ENCODE assay signal across 1 cellular context in the genomic region with DNA sequence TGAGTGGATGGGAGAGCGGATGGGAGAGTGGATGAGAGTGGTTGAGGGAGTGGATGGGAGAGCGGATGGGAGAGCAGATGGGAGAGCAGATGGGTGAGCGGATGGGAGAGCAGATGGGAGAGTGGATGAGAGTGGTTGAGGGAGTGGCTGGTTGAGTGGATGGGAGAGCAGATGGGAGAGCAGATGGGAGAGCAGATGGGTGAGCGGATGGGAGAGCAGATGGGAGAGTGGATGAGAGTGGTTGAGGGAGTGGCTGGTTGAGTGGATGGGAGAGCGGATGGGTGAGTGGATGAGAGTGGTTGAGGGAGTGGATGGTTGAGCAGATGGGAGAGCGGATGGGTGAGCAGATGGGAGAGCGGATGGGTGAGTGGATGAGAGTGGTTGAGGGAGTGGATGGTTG. TPM values are rescaled to one million over a fixed set of nuclear protein-coding genes. Genes with fewer than 3 reads are reported as not detected.
"Had no signal": no experiment of that assay in that cellular context is flagged by ENCODE, and none has a peak within 500 bp of the region (broad histone marks: within the 10 kb centered on the region; RNA-seq: fewer than 3 reads in every experiment).

No MANE protein-coding gene starts in this region.

RNA-seq across cellular contexts. Expression of a gene that starts 9.7 kb away (rescaled TPM):
- total RNA-seq: ascending aorta had no signal
